15 cellular contexts compared by ENCODE assay signal in genomic region chr20:2602746-2603145, GRCh38. TPM values are rescaled to one million over a fixed set of nuclear protein-coding genes. Genes with fewer than 3 reads are reported as not detected.
DNase-seq lines count a peak whose midpoint lies in the region; ATAC-seq and TF ChIP-seq lines count a peak whose summit lies in the region.
"Had no signal": no experiment of that assay in that cellular context is flagged by ENCODE, and none has a peak within 500 bp of the region (broad histone marks: within the 10 kb centered on the region; RNA-seq: fewer than 3 reads in every experiment).

No MANE protein-coding gene starts in this region.

- peaks cover 15% of the 10 kb centered on the region for H3K36me3 Mint-ChIP-seq in WTC11

- no peak overlapping the region for H3K18ac ChIP-seq in neuronal stem cell (ENCODE audit: low read length)

- no peak for TF ChIP-seq RAD21 in SK-N-SH (IDR thresholded peaks at IDR 0.05; ENCODE audit: low read length)

- H2BK15ac ChIP-seq in neuronal stem cell (ENCODE audit: low read length) = no peak overlapping the region

- H4K20me1 ChIP-seq in SK-N-SH (ENCODE audit: insufficient read depth) = no peaks in the 10 kb centered on the region

- H3K79me2 ChIP-seq in SK-N-SH (ENCODE audit: insufficient read depth) = no peaks in the 10 kb centered on the region

- H3K27ac Mint-ChIP-seq in WTC11 = no peak overlapping the region
- H3K27ac Mint-ChIP-seq: CD4-positive, CD25-positive, alpha-beta regulatory T cell had no signal

- WGBS in SK-N-SH (ENCODE audit: low lambda C conversion rate) = 64% methylated on average over 4 of the region's 4 CpGs
- no CpG with 5 or more reads among the region's 4 CpGs for WGBS in neuronal stem cell (ENCODE audit: extremely low coverage in 2 of 2, insufficient read length in 2 of 2, insufficient replicate concordance in 1 of 2), 2 donors

- H3K9me3 Mint-ChIP-seq in WTC11 = peaks cover 33% of the 10 kb centered on the region

- H3K27me3 ChIP-seq in SK-N-SH (ENCODE audit: insufficient read depth) (no peaks in the 10 kb centered on the region), neuronal stem cell (ENCODE audit: control insufficient read depth in 3 of 3, insufficient read depth in 3 of 3, low read depth in 1 of 3, low read length in 3 of 3) (no peaks in the 10 kb centered on the region), foreskin keratinocyte (peaks cover 14% of the 10 kb centered on the region)

- no peaks in the 10 kb centered on the region for H3K9me2 ChIP-seq in SK-N-SH

- no peak overlapping the region for H2BK120ac ChIP-seq in neuronal stem cell (ENCODE audit: low read depth, low read length)

- no peak overlapping the region for H2BK5ac ChIP-seq in neuronal stem cell (ENCODE audit: low read length)

- H3F3A ChIP-seq in SK-N-SH (replicated peaks; ENCODE audit: insufficient read depth) = no peaks in the 10 kb centered on the region

- H3K9me3 ChIP-seq in SK-N-SH (0 out of 2 replicates have a peak, but pooled peaks cover 5% of the 10 kb centered on the region), neuronal stem cell (replicated peaks in 1 of 2; ENCODE audit: control insufficient read depth in 2 of 2, insufficient read depth in 1 of 2, low read depth in 1 of 2, low read length in 2 of 2) (peaks cover 7 to 9% of the 10 kb centered on the region in 2 donors)

- H3K4me2 ChIP-seq in SK-N-SH (no peak overlapping the region), neuronal stem cell (ENCODE audit: insufficient read depth, low read length, poor library complexity, severe bottlenecking) (no peak overlapping the region)

- no peak overlapping the region for H3K23ac ChIP-seq in neuronal stem cell (ENCODE audit: low read depth, low read length, poor library complexity)

- H2AFZ ChIP-seq in SK-N-SH (ENCODE audit: low read depth) = no peak overlapping the region
- peak overlapping the region; percentile 59 for H2AFZ ChIP-seq in neuronal stem cell (ENCODE audit: low read length)

- H3K9ac ChIP-seq in SK-N-SH = no peak overlapping the region
- no peak overlapping the region for H3K9ac ChIP-seq in neuronal stem cell (ENCODE audit: low read depth, low read length, poor library complexity)

- no peak overlapping the region for H3K4me3 Mint-ChIP-seq in WTC11
- H3K4me3 Mint-ChIP-seq: CD4-positive, CD25-positive, alpha-beta regulatory T cell had no signal

- CTCF ChIA-PET in SK-N-SH (lab: Yijun Ruan, JAX) = interaction anchor here (0.7 to 1.7 kb wide), 7 partner anchors 67 to 398 kb away, joined by 3 to 6 read pairs (median 3); partner anchors contain the start of gene SNRPB
- CTCF ChIA-PET in WTC11 (lab: Charles Lee) = no interaction called here

- TF ChIP-seq CTCF in SK-N-SH (IDR thresholded peaks at IDR 0.05) = no peak
- no peak for TF ChIP-seq CTCF in WTC11 (IDR thresholded peaks at IDR 0.05)
- no peak for TF ChIP-seq CTCF in foreskin keratinocyte (conservative IDR thresholded peaks at IDR 0.05)

- POLR2A ChIA-PET in SK-N-SH (lab: Yijun Ruan, JAX) (no interaction called here), WTC11 (lab: Charles Lee) (no interaction called here)

- DNase-seq in SK-N-SH (no peak), NCI-H146 treated with DMSO at 0.1 percent for 48 hours (lab: John Stamatoyannopoulos, UW; ENCODE audit: unreplicated experiment) (peak; percentile 5), WTC11 (ENCODE audit: low spot score) (no peak), neuronal stem cell (ENCODE audit: low spot score) (no peak), amygdala (lab: John Stamatoyannopoulos, UW) (no peak), anterior cingulate cortex (lab: John Stamatoyannopoulos, UW) (no peak), foreskin keratinocyte (no peak)
- DNase-seq: AML-193; CD4-positive, CD25-positive, alpha-beta regulatory T cell; GF-D8; NCI-H1048; NCI-H1694; NK-92 treated with Interleukin-12 subunit alpha and Interleukin-12 subunit beta, amount 100 ng/mL, for 24 hours; T-helper 2 cell had no signal

- no peak overlapping the region for H2BK12ac ChIP-seq in neuronal stem cell (ENCODE audit: low read length)

- peaks cover 6% of the 10 kb centered on the region for H3K4me1 Mint-ChIP-seq in WTC11
- H3K4me1 Mint-ChIP-seq: CD4-positive, CD25-positive, alpha-beta regulatory T cell had no signal

- H3K36me3 ChIP-seq in SK-N-SH (replicated peaks in 1 of 2; ENCODE audit: control insufficient read depth in 1 of 2, insufficient read depth in 2 of 2, low read length in 1 of 2) = no peaks in the 10 kb centered on the region
- no peaks in the 10 kb centered on the region for H3K36me3 ChIP-seq in neuronal stem cell (replicated peaks in 1 of 2; ENCODE audit: control insufficient read depth in 2 of 2, insufficient read depth in 2 of 2, low read length in 2 of 2)

- H3K4me3 ChIP-seq in SK-N-SH (ENCODE audit: low read depth in 2 of 2, low read length in 1 of 2) = no peak overlapping the region
- H3K4me3 ChIP-seq in neuronal stem cell (ENCODE audit: low read length in 2 of 2) = no peak overlapping the region

- no peak overlapping the region for H4K91ac ChIP-seq in neuronal stem cell (ENCODE audit: low read depth, low read length, poor library complexity)

- no peak overlapping the region for H3K4ac ChIP-seq in neuronal stem cell (ENCODE audit: low read length)

- no peak overlapping the region for H3K27ac ChIP-seq in SK-N-SH (ENCODE audit: low read depth in 2 of 2, low read length in 1 of 2)
- H3K27ac ChIP-seq in neuronal stem cell (replicated peaks; ENCODE audit: low read length) = no peak overlapping the region
- H3K27ac ChIP-seq in foreskin keratinocyte = no peak overlapping the region

- H3K14ac ChIP-seq in neuronal stem cell (ENCODE audit: low read length) = no peak overlapping the region

- no peaks in the 10 kb centered on the region for H3K79me1 ChIP-seq in neuronal stem cell (ENCODE audit: low read depth, low read length)

- peaks cover 7% of the 10 kb centered on the region for H3K27me3 Mint-ChIP-seq in WTC11 (ENCODE audit: low read depth)

- no peak overlapping the region for H4K8ac ChIP-seq in neuronal stem cell (ENCODE audit: low read depth, low read length)

- no peak overlapping the region for H2AK5ac ChIP-seq in neuronal stem cell (ENCODE audit: low read depth, low read length)

- no peak for TF ChIP-seq EP300 in SK-N-SH (IDR thresholded peaks at IDR 0.05; ENCODE audit: borderline replicate concordance in 1 of 2, low read depth in 1 of 2, low read length in 1 of 2)

- H3K4me1 ChIP-seq in SK-N-SH (ENCODE audit: control insufficient read depth in 1 of 2, insufficient read depth in 2 of 2, low read depth in 1 of 2, low read length in 1 of 2) (peaks cover 0 to 14% of the 10 kb centered on the region in 2 experiments; a peak in 2 of 4 replicates), neuronal stem cell (ENCODE audit: control insufficient read depth in 2 of 2, insufficient read depth in 1 of 2, low read depth in 1 of 2, low read length in 2 of 2) (peaks cover 3 to 5% of the 10 kb centered on the region in 2 donors), foreskin keratinocyte (no peaks in the 10 kb centered on the region)

- ATAC-seq in SK-N-SH treated with all-trans-retinoic acid at 6 μM for 48 hours (no peak), WTC11 (no peak), foreskin keratinocyte (no peak)

TF ChIP-seq in SK-N-SH, 30 proteins besides CTCF, POLR2A, EP300 and RAD21:
- TF ChIP-seq USF1 (IDR thresholded peaks at IDR 0.05; ENCODE audit: borderline replicate concordance, low read depth) (peak; percentile 18; the same call in 1 of the 2 replicates), JUND (IDR thresholded peaks at IDR 0.05) (no peak), TAF1 (IDR thresholded peaks at IDR 0.05; ENCODE audit: borderline replicate concordance, low read depth, low read length) (no peak), POLR2AphosphoS5 (IDR thresholded peaks at IDR 0.05; ENCODE audit: low read depth, low read length) (no peak)

TF ChIP-seq in SK-N-SH treated with all-trans-retinoic acid at 6 μM for 48 hours, 23 proteins besides CTCF, POLR2A, EP300 and RAD21:
- TF ChIP-seq TCF4 (CRISPR knock-in tag; IDR thresholded peaks at IDR 0.05; ENCODE audit: borderline replicate concordance) (no peak), ESRRG (CRISPR knock-in tag; IDR thresholded peaks at IDR 0.05) (no peak)
TF ChIP-seq in SK-N-SH treated with all-trans-retinoic acid at 6 μM for 48 hours: peak in this region for 0.

TF ChIP-seq in WTC11, 78 proteins besides CTCF, POLR2A, EP300 and RAD21 (continues in another document):
- TF ChIP-seq, protein P1, sequence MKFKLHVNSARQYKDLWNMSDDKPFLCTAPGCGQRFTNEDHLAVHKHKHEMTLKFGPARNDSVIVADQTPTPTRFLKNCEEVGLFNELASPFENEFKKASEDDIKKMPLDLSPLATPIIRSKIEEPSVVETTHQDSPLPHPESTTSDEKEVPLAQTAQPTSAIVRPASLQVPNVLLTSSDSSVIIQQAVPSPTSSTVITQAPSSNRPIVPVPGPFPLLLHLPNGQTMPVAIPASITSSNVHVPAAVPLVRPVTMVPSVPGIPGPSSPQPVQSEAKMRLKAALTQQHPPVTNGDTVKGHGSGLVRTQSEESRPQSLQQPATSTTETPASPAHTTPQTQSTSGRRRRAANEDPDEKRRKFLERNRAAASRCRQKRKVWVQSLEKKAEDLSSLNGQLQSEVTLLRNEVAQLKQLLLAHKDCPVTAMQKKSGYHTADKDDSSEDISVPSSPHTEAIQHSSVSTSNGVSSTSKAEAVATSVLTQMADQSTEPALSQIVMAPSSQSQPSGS (CRISPR knock-in tag; IDR thresholded peaks at IDR 0.05; ENCODE audit: borderline replicate concordance, low read depth) = no peak
- TF ChIP-seq USF2 (CRISPR knock-in tag; IDR thresholded peaks at IDR 0.05) (peak; percentile 72), ZNF138 (CRISPR knock-in tag; conservative IDR thresholded peaks at IDR 0.05) (no peak), CREB1 (CRISPR knock-in tag; IDR thresholded peaks at IDR 0.05) (no peak)

RNA-seq across cellular contexts. Expression of gene NOP56, which starts 49.7 kb away (rescaled TPM):
- polyA plus RNA-seq in SK-N-SH (2012; rRNA removed) (158 and 218 TPM in 2 replicates), foreskin keratinocyte (226 and 309 TPM in 2 replicates)
- polyA plus RNA-seq in SK-N-SH (2012; cell fraction: cytosol; rRNA removed) = 111 and 114 TPM in 2 replicates
- 520 and 629 TPM in 2 replicates for polyA plus RNA-seq in SK-N-SH (2012; cell fraction: nucleus; rRNA removed)
- total RNA-seq in WTC11 (2021) (484 to 634 TPM (median 500 TPM) in 3 replicates), foreskin keratinocyte (300 and 394 TPM in 2 replicates)
- 194 TPM for polyA plus RNA-seq in neuronal stem cell (2013, experiment 1 of 2)
- 188 TPM for polyA plus RNA-seq in neuronal stem cell (2013, experiment 2 of 2)

Comparison
In these comparisons a context has a peak if more than half of its experiments do, and no peak if none do; other contexts are left out.
1. Of the 6 proteins assayed by ChIP-seq in both WTC11 and SK-N-SH: peak only in WTC11: USF2; only in SK-N-SH: USF1; in both: none; in neither: 4.